8 cellular contexts compared by ENCODE assay signal in the genomic region with DNA sequence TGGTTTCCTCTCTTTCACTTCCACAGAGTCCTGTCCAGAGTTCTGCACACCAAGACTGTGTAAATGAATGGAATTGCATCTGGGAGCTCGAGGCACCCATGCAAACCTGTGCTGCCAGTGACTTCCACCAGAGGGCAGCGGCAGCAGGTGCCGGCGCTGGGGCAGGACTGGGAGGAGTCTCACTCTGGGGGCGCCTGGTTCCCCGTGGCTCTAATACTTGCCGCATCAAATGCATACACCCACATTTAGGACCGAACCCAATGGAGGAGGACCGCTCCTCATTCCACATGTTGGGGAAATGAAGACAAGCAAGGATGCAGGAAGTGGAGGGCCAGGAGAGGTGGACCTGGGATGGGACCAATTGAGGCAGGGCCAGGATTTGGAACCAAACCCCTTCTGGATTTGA. TPM values are rescaled to one million over a fixed set of nuclear protein-coding genes. Genes with fewer than 3 reads are reported as not detected.
DNase-seq lines count a peak whose midpoint lies in the region; ATAC-seq and TF ChIP-seq lines count a peak whose summit lies in the region.

No MANE protein-coding gene starts in this region.

- H3K27me3 ChIP-seq in esophagus squamous epithelium, result no peaks in the 10 kb centered on the region
- no peaks in the 10 kb centered on the region for H3K27me3 ChIP-seq in uterus

- DNase-seq in AG08396 (ENCODE audit: low spot score) (peak; percentile 72), NOMO-1 (lab: John Stamatoyannopoulos, UW; ENCODE audit: unreplicated experiment in 2 of 2) (peak; percentile 33 to 46), activated T-cell treated with anti-CD3 and anti-CD28 coated beads for 1 hour (ENCODE audit: low read depth) (peak; percentile 74), esophagus squamous epithelium (lab: John Stamatoyannopoulos, UW) (no peak), osteocyte (ENCODE audit: extremely low spot score, unreplicated experiment) (no peak), uterus (no peak), HPDE6-E6E7 (ENCODE audit: extremely low spot score) (no peak)

- H3K4me1 Mint-ChIP-seq in osteocyte (ENCODE audit: unreplicated experiment), result no peaks in the 10 kb centered on the region

- intact Hi-C loops in esophagus squamous epithelium (cut with DNase I) (no loop called here), uterus (cut with DNase I; ENCODE audit: low total_unique reads) (no loop called here)

- H3K36me3 ChIP-seq in esophagus squamous epithelium, result no peaks in the 10 kb centered on the region
- H3K36me3 ChIP-seq in uterus, result no peaks in the 10 kb centered on the region

- H3K27ac Mint-ChIP-seq in osteocyte (ENCODE audit: unreplicated experiment), result no peak overlapping the region

- TF ChIP-seq CTCF in esophagus squamous epithelium (IDR thresholded peaks at IDR 0.05), result peak; percentile 81 to 92 (median 86)
- TF ChIP-seq CTCF in osteocyte (IDR thresholded peaks at IDR 0.05), result peak; percentile 74
- peak; percentile 68 to 77 (median 72) for TF ChIP-seq CTCF in uterus (IDR thresholded peaks at IDR 0.05)

- WGBS in esophagus squamous epithelium, 2 donors, result 38% methylated on average over 4 of the region's 9 CpGs; no CpG with 5 or more reads in 1 of the 2 donors

- H3K27ac ChIP-seq in esophagus squamous epithelium (no peak overlapping the region), uterus (no peak overlapping the region)

- H3K4me1 ChIP-seq in esophagus squamous epithelium, result peaks cover 0 to 17% (median 0%) of the 10 kb centered on the region in 3 donors
- H3K4me1 ChIP-seq in uterus, result no peaks in the 10 kb centered on the region

- peak; percentile 50 for ATAC-seq in GM19351 (IDR thresholded peaks at IDR 0.05; ENCODE audit: unreplicated experiment)

- TF ChIP-seq POLR2A in esophagus squamous epithelium (IDR thresholded peaks at IDR 0.05), result no peak
- TF ChIP-seq POLR2A in uterus (IDR thresholded peaks at IDR 0.05), result no peak

- H3K4me3 ChIP-seq in esophagus squamous epithelium, result no peak overlapping the region
- H3K4me3 ChIP-seq in uterus, result no peak overlapping the region

- peaks cover 2% of the 10 kb centered on the region for H3K36me3 Mint-ChIP-seq in osteocyte (ENCODE audit: unreplicated experiment)

- H3K27me3 Mint-ChIP-seq in osteocyte (ENCODE audit: unreplicated experiment), result peaks cover 25% of the 10 kb centered on the region

- no peak overlapping the region for H3K4me3 Mint-ChIP-seq in osteocyte (ENCODE audit: unreplicated experiment)

- H3K9me3 Mint-ChIP-seq in osteocyte (ENCODE audit: unreplicated experiment), result peaks cover 6% of the 10 kb centered on the region

- H3K9me3 ChIP-seq in esophagus squamous epithelium (peaks cover 0 to 3% (median 0%) of the 10 kb centered on the region in 3 donors), uterus (no peaks in the 10 kb centered on the region)

RNA-seq across cellular contexts. Expression of a gene that starts 1.1 kb away (rescaled TPM):
- total RNA-seq in esophagus squamous epithelium (1 to 10 TPM in 3 of 4 donors, under 1 TPM in 1; 0.79 to 4.4 (median 1.4) TPM), osteocyte (not detected in 2 replicates), uterus (1 to 10 TPM in 1 of 4 donors, under 1 TPM in 2, not detected in 1; 0.26 to 2.0 (median 0.91) TPM)

RNA-seq across cellular contexts. Expression of a gene that starts 18.4 kb away (rescaled TPM):
- total RNA-seq in esophagus squamous epithelium (10 to 100 TPM in 2 of 4 donors, 1 to 10 TPM in 2; 4.0 to 11.5 (median 7.9) TPM), osteocyte (11.6 and 14.6 TPM in 2 replicates), uterus (10 to 100 TPM in 3 of 4 donors, 1 to 10 TPM in 1; 5.9 to 44.5 (median 28.7) TPM)

RNA-seq across cellular contexts. Expression of a gene that starts 46.1 kb away (rescaled TPM):
- total RNA-seq in esophagus squamous epithelium (10 to 100 TPM; 11.8 to 52.7 (median 17.8) TPM), osteocyte (113 and 118 TPM in 2 replicates), uterus (10 to 100 TPM in 2 of 4 donors, under 1 TPM in 2; under 0.01 to 47.7 (median 7.7) TPM)

RNA-seq across cellular contexts. Expression of a gene that starts 56.4 kb away (rescaled TPM):
- total RNA-seq in esophagus squamous epithelium (100 to 1,000 TPM in 1 of 4 donors, 10 to 100 TPM in 3; 66.7 to 115 (median 89.0) TPM), osteocyte (144 and 152 TPM in 2 replicates), uterus (100 to 1,000 TPM in 1 of 4 donors, 10 to 100 TPM in 3; 37.1 to 155 (median 75.3) TPM)

Comparison
In these comparisons a context has a peak if more than half of its experiments do, and no peak if none do; other contexts are left out.
1. DNase-seq: peak in AG08396 (single experiment), NOMO-1 (2 of 2) and activated T-cell treated with anti-CD3 and anti-CD28 coated beads for 1 hour (single experiment); none in esophagus squamous epithelium (single experiment), osteocyte (single experiment), uterus (0 of 2) and HPDE6-E6E7 (single experiment).
2. Peak in every context shown above with its lines, with median percentiles within 50 percentile points of each other: CTCF ChIP-seq.